ENCODE assay signal across 26 cellular contexts in genomic region chr9:134519403-134520070, GRCh38.
DNase-seq lines count a peak whose midpoint lies in the region; FAIRE-seq and TF ChIP-seq lines count a peak whose summit lies in the region.
"Had no signal": no experiment of that assay in that cellular context is flagged by ENCODE, and none has a peak within 500 bp of the region (broad histone marks: within the 10 kb centered on the region; RNA-seq: fewer than 3 reads in every experiment).

No MANE protein-coding gene starts in this region.

- TF ChIP-seq POLR2A in erythroblast (IDR thresholded peaks at IDR 0.05; ENCODE audit: low read length) (no peak), tibial nerve (IDR thresholded peaks at IDR 0.05) (no peak)

- no peak overlapping the region for H2BK15ac ChIP-seq in neuronal stem cell (ENCODE audit: low read length)

- no peak overlapping the region for H2BK12ac ChIP-seq in neuronal stem cell (ENCODE audit: low read length)

- FAIRE-seq in D721Med (lab: Jason Lieb, UNC) = no peak
- FAIRE-seq: A204.1, H54, HTR-8/SVneo had no signal

- no peak for TF ChIP-seq EP300 in tibial nerve (IDR thresholded peaks at IDR 0.05)

- peak overlapping the region; percentile 14 for H3K14ac ChIP-seq in neuronal stem cell (ENCODE audit: low read length)

- no peak overlapping the region for H3K27ac ChIP-seq in neuronal stem cell (replicated peaks; ENCODE audit: low read length)
- no peak overlapping the region for H3K27ac ChIP-seq in tibial nerve
- H3K27ac ChIP-seq: C4-2B, SJSA1 had no signal

- no peak for TF ChIP-seq CTCF in BE2C (IDR thresholded peaks at IDR 0.05; ENCODE audit: low read depth, low read length)
- TF ChIP-seq CTCF in D721Med (IDR thresholded peaks at IDR 0.05; ENCODE audit: insufficient read depth, missing control alignments) = no peak
- no peak for TF ChIP-seq CTCF in tibial nerve (IDR thresholded peaks at IDR 0.05)

- H3K27me3 ChIP-seq in BE2C = no peaks in the 10 kb centered on the region
- peaks cover 0 to 6% (median 0%) of the 10 kb centered on the region in 3 experiments for H3K27me3 ChIP-seq in neuronal stem cell (ENCODE audit: control insufficient read depth in 3 of 3, insufficient read depth in 3 of 3, low read depth in 1 of 3, low read length in 3 of 3)
- no peaks in the 10 kb centered on the region for H3K27me3 ChIP-seq in tibial nerve
- H3K27me3 ChIP-seq: MG63, SJSA1 had no signal

- H3K4me3 ChIP-seq in BE2C (ENCODE audit: low read depth, low read length) = no peak overlapping the region
- no peak overlapping the region for H3K4me3 ChIP-seq in neuronal stem cell (ENCODE audit: low read length in 2 of 2)
- H3K4me3 ChIP-seq in tibial nerve = no peak overlapping the region
- H3K4me3 ChIP-seq: MG63, SJSA1 had no signal

- H3K4me1 ChIP-seq in BE2C = peaks cover 36% of the 10 kb centered on the region
- H3K4me1 ChIP-seq in neuronal stem cell (ENCODE audit: control insufficient read depth in 2 of 2, insufficient read depth in 1 of 2, low read depth in 1 of 2, low read length in 2 of 2) = peaks cover 0 to 1% of the 10 kb centered on the region in 2 donors
- peaks cover 0 to 9% (median 0%) of the 10 kb centered on the region in 4 donors for H3K4me1 ChIP-seq in tibial nerve
- H3K4me1 ChIP-seq: Caco-2, SJSA1 had no signal

- WGBS in neuronal stem cell (ENCODE audit: extremely low coverage in 2 of 2, insufficient read length in 2 of 2, insufficient replicate concordance in 1 of 2), 2 donors = no CpG with 5 or more reads among the region's 14 CpGs
- 92 to 95% methylated on average over 14 of the region's 14 CpGs for WGBS in tibial nerve, 2 donors

- H3K23ac ChIP-seq in neuronal stem cell (ENCODE audit: low read depth, low read length, poor library complexity) = peak overlapping the region; percentile 23

- no peak overlapping the region for H4K8ac ChIP-seq in neuronal stem cell (ENCODE audit: low read depth, low read length)

- H3K18ac ChIP-seq in neuronal stem cell (ENCODE audit: low read length) = peak overlapping the region; percentile 35

- DNase-seq in BE2C = peak; percentile 52
- peak; percentile 56 for DNase-seq in RPMI7951 (ENCODE audit: low read depth)
- no peak for DNase-seq in neuronal stem cell (ENCODE audit: low spot score)
- peak; percentile 29 for DNase-seq in ureter (ENCODE audit: low spot score)
- no peak for DNase-seq in erythroblast (lab: John Stamatoyannopoulos, UW)
- DNase-seq in D721Med (ENCODE audit: insufficient read length, low spot score) = no peak
- no peak for DNase-seq in tibial nerve (ENCODE audit: low spot score in 2 of 2)
- DNase-seq: AML-193; Caco-2; CD8-positive, alpha-beta T cell; KG1; NCI-H1105 treated with DMSO at 0.1 percent for 48 hours; NCI-H146; NCI-H1930; NCI-H2107; NCI-H446; NCI-H524 treated with DMSO at 0.1 percent for 48 hours; NCI-H774; NK-92 treated with Interleukin-12 subunit alpha and Interleukin-12 subunit beta, amount 100 ng/mL, for 24 hours; PC-3 had no signal

- peak overlapping the region; percentile 21 for H2AK5ac ChIP-seq in neuronal stem cell (ENCODE audit: low read depth, low read length)

- peak overlapping the region; percentile 25 for H3K9ac ChIP-seq in neuronal stem cell (ENCODE audit: low read depth, low read length, poor library complexity)

- no peaks in the 10 kb centered on the region for H3K79me1 ChIP-seq in neuronal stem cell (ENCODE audit: low read depth, low read length)

- no peak overlapping the region for H2AFZ ChIP-seq in neuronal stem cell (ENCODE audit: low read length)

- H2BK5ac ChIP-seq in neuronal stem cell (ENCODE audit: low read length) = no peak overlapping the region

- H3K9me3 ChIP-seq in BE2C (no peaks in the 10 kb centered on the region), neuronal stem cell (replicated peaks in 1 of 2; ENCODE audit: control insufficient read depth in 2 of 2, insufficient read depth in 1 of 2, low read depth in 1 of 2, low read length in 2 of 2) (peaks cover 2 to 5% of the 10 kb centered on the region in 2 donors), tibial nerve (peaks cover 0 to 17% (median 0%) of the 10 kb centered on the region in 4 donors)
- H3K9me3 ChIP-seq: MG63, SJSA1 had no signal

- no peaks in the 10 kb centered on the region for H3K36me3 ChIP-seq in BE2C
- no peaks in the 10 kb centered on the region for H3K36me3 ChIP-seq in neuronal stem cell (replicated peaks in 1 of 2; ENCODE audit: control insufficient read depth in 2 of 2, insufficient read depth in 2 of 2, low read length in 2 of 2)
- no peaks in the 10 kb centered on the region for H3K36me3 ChIP-seq in tibial nerve
- H3K36me3 ChIP-seq: MG63, SJSA1 had no signal

- no peak overlapping the region for H4K91ac ChIP-seq in neuronal stem cell (ENCODE audit: low read depth, low read length, poor library complexity)

- no peak overlapping the region for H2BK120ac ChIP-seq in neuronal stem cell (ENCODE audit: low read depth, low read length)

- no peak overlapping the region for H3K4me2 ChIP-seq in neuronal stem cell (ENCODE audit: insufficient read depth, low read length, poor library complexity, severe bottlenecking)

- no peak overlapping the region for H3K4ac ChIP-seq in neuronal stem cell (ENCODE audit: low read length)

Comparison
In these comparisons a context has a peak if more than half of its experiments do, and no peak if none do; other contexts are left out.
1. DNase-seq: peak in BE2C (single experiment), RPMI7951 (single experiment) and ureter (single experiment); none in neuronal stem cell (single experiment), erythroblast (0 of 2), D721Med (single experiment) and tibial nerve (0 of 2).